8 cellular contexts compared by ENCODE assay signal in the genomic region with DNA sequence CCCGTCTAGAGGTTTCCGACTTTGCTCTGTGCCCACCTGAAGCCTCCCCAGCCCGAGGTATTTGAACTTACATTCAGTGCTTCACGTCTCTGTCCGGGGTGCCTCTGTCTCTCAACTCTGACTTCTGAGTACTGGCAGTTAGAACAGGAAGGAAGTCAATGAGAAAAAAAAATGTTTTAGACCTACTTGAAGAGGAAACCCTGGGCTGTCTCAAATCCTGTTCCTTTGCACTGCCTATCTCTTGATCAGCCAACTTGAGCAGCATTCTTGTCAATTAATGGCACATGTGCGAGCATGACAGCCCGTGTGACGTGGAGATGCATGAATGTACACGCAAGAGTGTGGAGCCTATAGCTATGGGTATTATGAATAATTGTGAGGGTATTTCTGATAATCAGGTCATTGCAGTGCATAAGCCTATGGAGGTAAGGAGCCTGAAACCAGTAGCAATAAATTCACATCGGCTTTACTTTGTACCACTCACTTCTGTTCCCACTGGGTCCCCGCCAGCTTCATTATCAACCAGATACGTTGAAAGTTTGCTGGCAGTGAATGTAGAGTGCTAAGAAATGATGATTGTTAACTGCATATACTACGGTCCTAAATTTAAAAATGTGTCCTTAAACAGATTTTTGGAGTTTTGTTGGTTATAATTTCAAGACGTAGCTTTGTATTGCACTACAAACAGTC. TPM values are rescaled to one million over a fixed set of nuclear protein-coding genes. Genes with fewer than 3 reads are reported as not detected.
A peak's percentile ranks its signal among the peaks of the same experiment; 100 is the strongest.
DNase-seq lines count a peak whose midpoint lies in the region; ATAC-seq and TF ChIP-seq lines count a peak whose summit lies in the region.

Gene ARHGDIB (minus strand): TSS at position 136 of the 690 bp plus-strand sequence. CDS start 10,889 bp downstream, outside the sequence.

- H2BK15ac ChIP-seq in IMR-90 (ENCODE audit: low read depth, low read length), result 0 out of 3 replicates have a peak within 1 kb of the TSS, but pooled peaks have one; percentile 26

- peak within 1 kb of the TSS; percentile 42 for H2AK5ac ChIP-seq in IMR-90 (ENCODE audit: low read depth, low read length)

- dilution Hi-C loops in IMR-90 (cut with HindIII; ENCODE audit: low sequenced_read_pairs, unreplicated experiment), result no loop called here

- H4K8ac ChIP-seq in IMR-90 (ENCODE audit: low read depth in 2 of 2, low read length in 2 of 2), result 0 out of 4 replicates have a peak within 1 kb of the TSS, but pooled peaks of 1 of the 2 experiments have one; percentile 19

- no peaks in the 10 kb centered on the region for H3K9me3 ChIP-seq in CD4-positive, alpha-beta memory T cell (ENCODE audit: control insufficient read depth in 1 of 2, low read length in 2 of 2)
- H3K9me3 ChIP-seq in IMR-90 (ENCODE audit: control insufficient read depth, insufficient read depth, low read length), result no peaks in the 10 kb centered on the region
- no peaks in the 10 kb centered on the region for H3K9me3 ChIP-seq in aorta (ENCODE audit: control insufficient read depth, low read length)

- in situ Hi-C loops in IMR-90 (cut with MboI; ENCODE audit: low sequenced_read_pairs), result no loop called here

- peak within 1 kb of the TSS; percentile 36; the same call in 1 of the 2 replicates for H3K4ac ChIP-seq in IMR-90 (ENCODE audit: low read depth, low read length)

- H2BK5ac ChIP-seq in IMR-90 (ENCODE audit: low read depth, low read length, poor library complexity, severe bottlenecking), result peak within 1 kb of the TSS; percentile 9

- peak within 1 kb of the TSS; percentile 97 to 99 (median 98) for H3K27ac Mint-ChIP-seq in CD4-positive, alpha-beta memory T cell
- peak within 1 kb of the TSS; percentile 98 to 99 for H3K27ac Mint-ChIP-seq in effector memory CD8-positive, alpha-beta T cell
- peak within 1 kb of the TSS; percentile 78 for H3K27ac Mint-ChIP-seq in osteocyte (ENCODE audit: unreplicated experiment)

- no peaks in the 10 kb centered on the region for H3K27me3 ChIP-seq in CD4-positive, alpha-beta memory T cell (ENCODE audit: insufficient read depth, low read length)
- no peaks in the 10 kb centered on the region for H3K27me3 ChIP-seq in IMR-90 (ENCODE audit: control insufficient read depth, insufficient read depth, low read length)
- H3K27me3 ChIP-seq in aorta (ENCODE audit: control insufficient read depth in 1 of 2, insufficient read depth in 2 of 2, low read length in 1 of 2), result no peaks in the 10 kb centered on the region

- no TSS peak for BruUV-seq in IMR-90 (replicated peaks; lab: Mats Ljungman, UMichigan)

- no peaks in the 10 kb centered on the region for H3K27me3 Mint-ChIP-seq in CD4-positive, alpha-beta memory T cell
- H3K27me3 Mint-ChIP-seq in effector memory CD8-positive, alpha-beta T cell, result no peaks in the 10 kb centered on the region
- no peaks in the 10 kb centered on the region for H3K27me3 Mint-ChIP-seq in osteocyte (ENCODE audit: unreplicated experiment)

- CTCF ChIA-PET in CD4-positive, alpha-beta memory T cell (lab: Charles Lee; ENCODE audit: partially characterized antibody), result interaction anchor here (0.9 to 2.6 kb wide), 7 partner anchors 8 to 116 kb away, joined by 3 to 12 read pairs (median 4); partner anchors contain the start of gene ERP27
- CTCF ChIA-PET in IMR-90 (lab: Yijun Ruan, JAX), result no interaction called here

- H3K23ac ChIP-seq in IMR-90 (ENCODE audit: low read depth, low read length), result no peak within 1 kb of the TSS

- H4K91ac ChIP-seq in IMR-90 (ENCODE audit: insufficient read depth, low read depth, low read length), result peak within 1 kb of the TSS; percentile 5

- no peak within 1 kb of the TSS for H3K56ac ChIP-seq in IMR-90 (ENCODE audit: extremely low read depth, insufficient read depth, low read length)

- no peak for TF ChIP-seq POLR2A in IMR-90 (IDR thresholded peaks at IDR 0.05; ENCODE audit: low read depth, low read length)

- no peak within 1 kb of the TSS for H2AK9ac ChIP-seq in IMR-90 (replicated peaks; ENCODE audit: low read depth, low read length, poor library complexity)

- peak within 1 kb of the TSS; percentile 92 for H3K27ac ChIP-seq in CD4-positive, alpha-beta memory T cell (ENCODE audit: low read depth, low read length)
- H3K27ac ChIP-seq in IMR-90 (ENCODE audit: insufficient read depth, low read length), result no peak within 1 kb of the TSS
- H3K27ac ChIP-seq in aorta (ENCODE audit: low read depth in 1 of 2, low read length in 2 of 2), result peak within 1 kb of the TSS in 1 of 2 donors; percentile 54

- H3K4me1 ChIP-seq in CD4-positive, alpha-beta memory T cell (ENCODE audit: insufficient read depth, low read length), result peaks cover 59% of the 10 kb centered on the region
- H3K4me1 ChIP-seq in IMR-90 (ENCODE audit: control insufficient read depth, insufficient read depth, low read length), result peaks cover 3% of the 10 kb centered on the region; the same call in 1 of the 2 replicates
- H3K4me1 ChIP-seq in aorta (ENCODE audit: control insufficient read depth in 1 of 2, insufficient read depth in 2 of 2, low read length in 2 of 2), result peaks cover 0 to 3% of the 10 kb centered on the region in 2 donors

- H3K9ac ChIP-seq in IMR-90 (ENCODE audit: low read depth, low read length), result no peak within 1 kb of the TSS

- no CpG with 5 or more reads among the region's 14 CpGs for WGBS in IMR-90 (ENCODE audit: extremely low coverage in 2 of 2, insufficient read length in 1 of 2), 2 experiments
- WGBS in aorta, 2 donors, result 21 to 28% methylated on average over 14 of the region's 14 CpGs

- no peak within 1 kb of the TSS for H3K18ac ChIP-seq in IMR-90 (ENCODE audit: low read depth, low read length)

- H4K20me1 ChIP-seq in IMR-90 (ENCODE audit: insufficient read depth, low read length), result no peaks in the 10 kb centered on the region

- peaks cover 39 to 46% of the 10 kb centered on the region in 2 donors for H3K36me3 Mint-ChIP-seq in CD4-positive, alpha-beta memory T cell
- H3K36me3 Mint-ChIP-seq in effector memory CD8-positive, alpha-beta T cell (ENCODE audit: insufficient read depth), result peaks cover 54% of the 10 kb centered on the region
- H3K36me3 Mint-ChIP-seq in osteocyte (ENCODE audit: unreplicated experiment), result no peaks in the 10 kb centered on the region

- no peak within 1 kb of the TSS for H4K5ac ChIP-seq in IMR-90 (ENCODE audit: low read depth, low read length)

- intact Hi-C loops in CD4-positive, alpha-beta memory T cell (cut with micrococcal nuclease), result loop anchor here (1.0 to 10.0 kb wide), 11 partner anchors 9 to 923 kb away; partner anchors contain the start of genes ATF7IP, C12orf60, STRAP and WBP11
- intact Hi-C loops in IMR-90 (cut with micrococcal nuclease) (no loop called here), aorta (cut with DNase I) (no loop called here)

- peak; percentile 86 to 98 (median 93) for DNase-seq in CD4-positive, alpha-beta memory T cell
- DNase-seq in IMR-90 (no peak), osteocyte (ENCODE audit: extremely low spot score, unreplicated experiment) (no peak), aorta (peak in 1 of 2 donors; percentile 66), NCI-H1092 treated with DMSO at 0.1 percent for 48 hours (lab: John Stamatoyannopoulos, UW) (no peak)
- peak; percentile 78 for DNase-seq in activated CD4-positive, alpha-beta T cell treated with anti-CD3 and anti-CD28 coated beads for 48 hours
- DNase-seq in effector memory CD8-positive, alpha-beta T cell, result peak; percentile 77 to 83 (median 81)

- peak within 1 kb of the TSS; percentile 47 for H2AFZ ChIP-seq in IMR-90 (replicated peaks; ENCODE audit: low read length, poor library complexity)

- H3K9me3 Mint-ChIP-seq in CD4-positive, alpha-beta memory T cell, result peaks cover 0 to 3% (median 0%) of the 10 kb centered on the region in 8 donors
- peaks cover 0 to 1% of the 10 kb centered on the region in 2 donors for H3K9me3 Mint-ChIP-seq in effector memory CD8-positive, alpha-beta T cell
- no peaks in the 10 kb centered on the region for H3K9me3 Mint-ChIP-seq in osteocyte (ENCODE audit: unreplicated experiment)

- H3K4me3 Mint-ChIP-seq in CD4-positive, alpha-beta memory T cell, result peak within 1 kb of the TSS; percentile 96 to 100 (median 99)
- H3K4me3 Mint-ChIP-seq in effector memory CD8-positive, alpha-beta T cell, result peak within 1 kb of the TSS; percentile 98 to 99
- H3K4me3 Mint-ChIP-seq in osteocyte (ENCODE audit: unreplicated experiment), result peak within 1 kb of the TSS; percentile 57

- no peak within 1 kb of the TSS for H2BK20ac ChIP-seq in IMR-90 (ENCODE audit: low read depth, low read length)

- no peak within 1 kb of the TSS; the same call in 1 of the 2 replicates for H2BK120ac ChIP-seq in IMR-90 (ENCODE audit: low read depth, low read length)

- 0 out of 2 replicates have a peak within 1 kb of the TSS, but pooled peaks have one; percentile 37 for H3K14ac ChIP-seq in IMR-90 (replicated peaks; ENCODE audit: low read depth, low read length)

- H3K36me3 ChIP-seq in CD4-positive, alpha-beta memory T cell (ENCODE audit: insufficient read depth, low read length), result peaks cover 4% of the 10 kb centered on the region
- no peaks in the 10 kb centered on the region for H3K36me3 ChIP-seq in IMR-90 (ENCODE audit: control insufficient read depth, insufficient read depth, low read length)
- H3K36me3 ChIP-seq in aorta (ENCODE audit: control insufficient read depth in 1 of 2, insufficient read depth in 2 of 2, low read length in 1 of 2), result no peaks in the 10 kb centered on the region

- H3K9me1 ChIP-seq in IMR-90 (ENCODE audit: insufficient read depth, low read length), result peaks cover 3% of the 10 kb centered on the region; the same call in 1 of the 2 replicates

- no peak for TF ChIP-seq RAD21 in IMR-90 (IDR thresholded peaks at IDR 0.05; ENCODE audit: low read length)

- ATAC-seq in GM21381 (IDR thresholded peaks at IDR 0.05; ENCODE audit: unreplicated experiment) (peak; percentile 66), IMR-90 (ENCODE audit: low read depth) (no peak), aorta (ENCODE audit: low FRiP score) (peak; percentile 64)
- ATAC-seq in effector memory CD8-positive, alpha-beta T cell (replicated peaks), result peak; percentile 75

- peaks cover 35 to 84% (median 48%) of the 10 kb centered on the region in 4 donors for H3K4me1 Mint-ChIP-seq in CD4-positive, alpha-beta memory T cell
- peaks cover 50 to 79% of the 10 kb centered on the region in 2 donors for H3K4me1 Mint-ChIP-seq in effector memory CD8-positive, alpha-beta T cell (ENCODE audit: low read depth in 2 of 2)
- H3K4me1 Mint-ChIP-seq in osteocyte (ENCODE audit: unreplicated experiment), result peaks cover 50% of the 10 kb centered on the region

- H3K4me2 ChIP-seq in IMR-90 (ENCODE audit: low read depth, low read length), result no peak within 1 kb of the TSS

- peak within 1 kb of the TSS; percentile 77 to 90 for H3K4me3 ChIP-seq in CD4-positive, alpha-beta memory T cell (ENCODE audit: low read length in 2 of 2)
- H3K4me3 ChIP-seq in IMR-90 (ENCODE audit: insufficient read depth, low read depth, low read length) (no peak within 1 kb of the TSS), aorta (ENCODE audit: low read length in 2 of 2) (peak within 1 kb of the TSS; percentile 74 to 76)

- no peaks in the 10 kb centered on the region for H3K79me1 ChIP-seq in IMR-90 (ENCODE audit: low read depth in 1 of 2, low read length in 2 of 2)

- no peak for TF ChIP-seq CTCF in IMR-90 (conservative IDR thresholded peaks at IDR 0.05; ENCODE audit: low read depth, low read length)
- no peak for TF ChIP-seq CTCF in osteocyte (IDR thresholded peaks at IDR 0.05)

- POLR2A ChIA-PET in CD4-positive, alpha-beta memory T cell (lab: Charles Lee; ENCODE audit: partially characterized antibody), result interaction anchor here (0.5 to 11.8 kb wide), 19 partner anchors 10 to 596 kb away, joined by 3 to 224 read pairs (median 7); partner anchors contain the start of genes ATF7IP, C12orf60, ERP27 and PDE6H
- POLR2A ChIA-PET in IMR-90 (lab: Charles Lee; ENCODE audit: unreplicated experiment), result no interaction called here

RNA-seq across cellular contexts. Expression of gene ARHGDIB, which starts in this region (rescaled TPM):
- total RNA-seq in CD4-positive, alpha-beta memory T cell, result 100 to 1,000 TPM; 717 to 768 TPM
- polyA plus RNA-seq in CD4-positive, alpha-beta memory T cell, result 1,000 to 10,000 TPM; 2,962 to 4,406 TPM
- total RNA-seq in IMR-90 (2012; rRNA removed) (24.9 and 28.1 TPM in 2 replicates), osteocyte (13.8 and 14.4 TPM in 2 replicates), aorta (100 to 1,000 TPM; 119 to 143 TPM)
- polyA plus RNA-seq in IMR-90 (2012; rRNA removed) (30.7 and 31.8 TPM in 2 replicates), aorta (100 to 1,000 TPM; 160 to 248 TPM)
- polyA plus RNA-seq in IMR-90 (2012; cell fraction: cytosol; rRNA removed), result 14.3 and 33.3 TPM in 2 replicates
- 4.4 and 8.4 TPM in 2 replicates for polyA plus RNA-seq in IMR-90 (2012; cell fraction: nucleus; rRNA removed; ENCODE audit: low replicate concordance)

Comparison
In these comparisons a context has a peak if more than half of its experiments do, and no peak if none do; other contexts are left out.
1. RNA of gene ARHGDIB (total RNA-seq): 717 to 768 TPM in CD4-positive, alpha-beta memory T cell; 119 to 143 TPM in aorta, 24.9 to 28.1 TPM in IMR-90 and 13.8 to 14.4 TPM in osteocyte; every median in the first group is over 4 times any median in the second.
2. RNA of gene ARHGDIB (polyA plus RNA-seq): 2,962 to 4,406 TPM in CD4-positive, alpha-beta memory T cell; 160 to 248 TPM in aorta and 4.4 to 33.3 TPM in IMR-90; every median in the first group is over 10 times any median in the second.
3. DNase-seq: peak in CD4-positive, alpha-beta memory T cell (5 of 5), activated CD4-positive, alpha-beta T cell treated with anti-CD3 and anti-CD28 coated beads for 48 hours (single experiment) and effector memory CD8-positive, alpha-beta T cell (3 of 3); none in IMR-90 (single experiment), osteocyte (single experiment) and NCI-H1092 treated with DMSO at 0.1 percent for 48 hours (single experiment).
4. Peak in every context shown above with its lines, with median percentiles within 50 percentile points of each other: H3K27ac Mint-ChIP-seq and H3K4me3 Mint-ChIP-seq.